19 cellular contexts compared by ENCODE assay signal in genomic region chr7:117630501-117630900, GRCh38.
DNase-seq lines count a peak whose midpoint lies in the region; ATAC-seq, FAIRE-seq and TF ChIP-seq lines count a peak whose summit lies in the region.
"Had no signal": no experiment of that assay in that cellular context is flagged by ENCODE, and none has a peak within 500 bp of the region (broad histone marks: within the 10 kb centered on the region; RNA-seq: fewer than 3 reads in every experiment).

No MANE protein-coding gene starts in this region.

- no peaks in the 10 kb centered on the region for H4K20me1 ChIP-seq in mammary epithelial cell (ENCODE audit: insufficient read depth, low read length)

- no peaks in the 10 kb centered on the region for H3K9me3 ChIP-seq in mammary epithelial cell (replicated peaks; ENCODE audit: insufficient read depth, low read length)
- H3K9me3 ChIP-seq: adrenal gland, gastrocnemius medialis, neutrophil, SJSA1 had no signal

- H3K27ac Mint-ChIP-seq in MCF 10A (ENCODE audit: low read depth, unreplicated experiment) = no peak overlapping the region
- H3K27ac Mint-ChIP-seq: activated CD4-positive, alpha-beta memory T cell treated with anti-CD3 and anti-CD28 coated beads, Interleukin-2, amount 10 ng/mL, durations not matched to agents 7 days and 5 days had no signal

- no peak for ATAC-seq in HG03378 (IDR thresholded peaks at IDR 0.05; ENCODE audit: unreplicated experiment)
- ATAC-seq: gastrocnemius medialis had no signal

- H3K9ac ChIP-seq in mammary epithelial cell (ENCODE audit: insufficient read depth, low read length) = no peak overlapping the region
- H3K9ac ChIP-seq: GM23248 had no signal

- H3K27ac ChIP-seq in mammary epithelial cell (ENCODE audit: insufficient read depth, low read depth, low read length) = no peak overlapping the region
- H3K27ac ChIP-seq: adrenal gland, gastrocnemius medialis, GM23248, neutrophil, SJSA1 had no signal

- POLR2A ChIA-PET in MCF 10A (lab: Yijun Ruan, JAX) = interaction anchor here (0.7 kb wide), 1 partner anchor 49 kb away, joined by 3 read pairs; no protein-coding TSS in a partner anchor

- H3K4me1 Mint-ChIP-seq in MCF 10A (ENCODE audit: insufficient read depth, unreplicated experiment) = peaks cover 4% of the 10 kb centered on the region
- H3K4me1 Mint-ChIP-seq: activated CD4-positive, alpha-beta memory T cell treated with anti-CD3 and anti-CD28 coated beads, Interleukin-2, amount 10 ng/mL, durations not matched to agents 7 days and 5 days had no signal

- no peak overlapping the region for H3K4me2 ChIP-seq in mammary epithelial cell (ENCODE audit: insufficient read depth, low read depth, low read length)

- FAIRE-seq in bronchial epithelial cell (lab: Jason Lieb, UNC) = no peak
- FAIRE-seq: endometrium, TTC549 had no signal

- intact Hi-C loops in mammary epithelial cell (cut with micrococcal nuclease) (no loop called here), MCF 10A (cut with micrococcal nuclease) (no loop called here), lower leg skin (cut with DNase I; ENCODE audit: low total_unique reads) (no loop called here)

- no peak overlapping the region for H3K4me3 Mint-ChIP-seq in MCF 10A (ENCODE audit: unreplicated experiment)
- H3K4me3 Mint-ChIP-seq: activated CD4-positive, alpha-beta memory T cell treated with anti-CD3 and anti-CD28 coated beads, Interleukin-2, amount 10 ng/mL, durations not matched to agents 7 days and 5 days had no signal

- no peak for TF ChIP-seq POLR2A in lower leg skin (IDR thresholded peaks at IDR 0.05)

- DNase-seq in mammary epithelial cell = peak; percentile 13
- DNase-seq in MCF 10A (ENCODE audit: unreplicated experiment) = no peak
- peak; percentile 75 for DNase-seq in LoVo (ENCODE audit: low spot score)
- DNase-seq in bronchial epithelial cell (ENCODE audit: low read depth) = peak; percentile 35
- no peak for DNase-seq in lower leg skin (ENCODE audit: low spot score in 2 of 2)
- DNase-seq in SIG-M5 (lab: John Stamatoyannopoulos, UW) = no peak
- DNase-seq in GM19238 (ENCODE audit: insufficient read length, low spot score) = no peak
- DNase-seq: activated CD4-positive, alpha-beta memory T cell treated with anti-CD3 and anti-CD28 coated beads, Interleukin-2, amount 10 ng/mL, durations not matched to agents 7 days and 5 days; adrenal gland; cerebellar nuclear complex; gastrocnemius medialis; GM23248; NCI-H1092 treated with DMSO at 0.1 percent for 48 hours; NCI-H345 had no signal

- H3K9me3 Mint-ChIP-seq in MCF 10A (ENCODE audit: unreplicated experiment) = no peaks in the 10 kb centered on the region

- CTCF ChIA-PET in mammary epithelial cell (lab: Charles Lee; ENCODE audit: low non-redundant PET) = no interaction called here
- CTCF ChIA-PET in MCF 10A (lab: Yijun Ruan, JAX) = interaction anchor here (0.9 kb wide), 1 partner anchor 18 kb away, joined by 3 read pairs; no protein-coding TSS in a partner anchor

- in situ Hi-C loops in mammary epithelial cell (cut with MboI; ENCODE audit: low sequenced_read_pairs in 2 of 2) = no loop called here

- no peaks in the 10 kb centered on the region for H3K4me1 ChIP-seq in mammary epithelial cell (ENCODE audit: insufficient read depth, low read length)
- H3K4me1 ChIP-seq: adrenal gland, gastrocnemius medialis, SJSA1 had no signal

- no TSS peak for BruUV-seq in mammary epithelial cell (replicated peaks; lab: Mats Ljungman, UMichigan)
- BruUV-seq in MCF 10A (replicated peaks; lab: Mats Ljungman, UMichigan) = no TSS peak

- WGBS in mammary epithelial cell (ENCODE audit: low coverage, missing lambda C conversion rate) = 84% methylated on average over 4 of the region's 4 CpGs
- WGBS in lower leg skin, 2 donors = 59 to 65% methylated on average over 4 of the region's 4 CpGs

- H3K4me3 ChIP-seq in mammary epithelial cell (replicated peaks in 1 of 3; ENCODE audit: insufficient read depth in 1 of 3, low read depth in 2 of 3, low read length in 3 of 3) (no peak overlapping the region), bronchial epithelial cell (ENCODE audit: low read depth, low read length) (no peak overlapping the region), lower leg skin (ENCODE audit: low read depth, poor library complexity, severe bottlenecking) (no peak overlapping the region)
- H3K4me3 ChIP-seq: adrenal gland, gastrocnemius medialis, GM23248, SJSA1 had no signal

- H3K36me3 ChIP-seq in mammary epithelial cell (ENCODE audit: insufficient read depth, low read length) = no peaks in the 10 kb centered on the region
- H3K36me3 ChIP-seq in bronchial epithelial cell (ENCODE audit: control insufficient read depth, insufficient read depth, low read length) = no peaks in the 10 kb centered on the region
- H3K36me3 ChIP-seq: adrenal gland, gastrocnemius medialis, neutrophil, SJSA1 had no signal

- H3K36me3 Mint-ChIP-seq in MCF 10A (ENCODE audit: insufficient read depth, unreplicated experiment) = no peaks in the 10 kb centered on the region

- peak overlapping the region; percentile 72 for H2AFZ ChIP-seq in mammary epithelial cell (ENCODE audit: low read depth, low read length)
- H2AFZ ChIP-seq: GM23248 had no signal

- no peaks in the 10 kb centered on the region for H3K27me3 ChIP-seq in mammary epithelial cell (ENCODE audit: insufficient read depth, low read length)
- H3K27me3 ChIP-seq in bronchial epithelial cell (ENCODE audit: control insufficient read depth, insufficient read depth, low read length) = no peaks in the 10 kb centered on the region
- H3K27me3 ChIP-seq: adrenal gland, gastrocnemius medialis, neutrophil had no signal

- H3K27me3 Mint-ChIP-seq in MCF 10A (ENCODE audit: insufficient read depth, unreplicated experiment) = peaks cover 49% of the 10 kb centered on the region

- no peaks in the 10 kb centered on the region for H3K79me2 ChIP-seq in mammary epithelial cell (ENCODE audit: insufficient read depth, low read length)

- dilution Hi-C loops in mammary epithelial cell (cut with HindIII; ENCODE audit: low sequenced_read_pairs) = no loop called here

- no peak for TF ChIP-seq CTCF in mammary epithelial cell (conservative IDR thresholded peaks at IDR 0.05 in 1 of 2, IDR thresholded peaks at IDR 0.05 in 1 of 2; ENCODE audit: extremely low read depth in 1 of 2, insufficient read depth in 1 of 2, low read depth in 1 of 2, low read length in 2 of 2)
- TF ChIP-seq CTCF in MCF 10A (IDR thresholded peaks at IDR 0.05; ENCODE audit: unreplicated experiment) = no peak
- no peak for TF ChIP-seq CTCF in bronchial epithelial cell (IDR thresholded peaks at IDR 0.05; ENCODE audit: insufficient read depth, low read length, severe bottlenecking)
- TF ChIP-seq CTCF in lower leg skin (IDR thresholded peaks at IDR 0.05) = no peak

Comparison
In these comparisons a context has a peak if more than half of its experiments do, and no peak if none do; other contexts are left out.
1. DNase-seq: peak in mammary epithelial cell (single experiment), LoVo (single experiment) and bronchial epithelial cell (single experiment); none in MCF 10A (single experiment), lower leg skin (0 of 2), SIG-M5 (single experiment) and GM19238 (single experiment).